Comparison of ENCODE assay signal across 1 cellular context in the genomic region with DNA sequence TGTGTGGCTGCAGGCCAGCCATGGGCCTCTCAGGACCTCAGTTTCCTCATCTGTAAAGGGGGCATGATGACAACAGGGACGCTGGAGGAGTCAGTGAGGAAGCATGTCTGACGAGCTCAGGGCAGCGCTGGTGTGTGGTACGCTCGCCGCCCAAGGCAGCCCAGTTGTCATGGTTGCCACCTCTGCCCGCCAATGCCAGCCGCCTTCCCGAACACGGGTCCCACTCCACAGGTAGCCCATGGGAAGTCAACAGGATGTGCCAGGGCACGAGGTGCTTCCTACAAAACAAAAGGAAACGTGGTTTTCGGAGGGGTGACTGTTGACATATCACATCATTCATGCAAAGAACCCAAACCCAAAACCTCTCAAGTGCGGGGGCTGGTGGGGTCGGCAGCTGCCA.
TF ChIP-seq lines count a peak whose summit lies in the region.

No MANE protein-coding gene starts in this region.

TF ChIP-seq in GM12878, 131 proteins besides CTCF, POLR2A, EP300 and RAD21:
- TF ChIP-seq PAX5 (IDR thresholded peaks at IDR 0.05; ENCODE audit: borderline replicate concordance, low read depth, low read length) (no peak), ZSCAN29 (IDR thresholded peaks at IDR 0.05) (no peak)
